Comparison of ENCODE assay signal across 8 cellular contexts in genomic region chr1:27435566-27436203, GRCh38. TPM values are rescaled to one million over a fixed set of nuclear protein-coding genes. Genes with fewer than 3 reads are reported as not detected.
DNase-seq lines count a peak whose midpoint lies in the region; ATAC-seq and TF ChIP-seq lines count a peak whose summit lies in the region.

No MANE protein-coding gene starts in this region.

- WGBS in prostate gland, result 56% methylated on average over 2 of the region's 2 CpGs

- H3K27me3 ChIP-seq in prostate gland (replicated peaks; ENCODE audit: insufficient read depth), result no peaks in the 10 kb centered on the region

- H3K4me3 ChIP-seq in GM08714 (ENCODE audit: low read length), result peak overlapping the region; percentile 3; the same call in 1 of the 2 replicates
- H3K4me3 ChIP-seq in prostate gland, result no peak overlapping the region

- no peaks in the 10 kb centered on the region for H3K9me3 ChIP-seq in prostate gland

- peak overlapping the region; percentile 36 for H3K27ac Mint-ChIP-seq in endothelial cell (ENCODE audit: unreplicated experiment)

- H3K4me1 ChIP-seq in prostate gland (replicated peaks), result peaks cover 14% of the 10 kb centered on the region

- H3K36me3 Mint-ChIP-seq in endothelial cell (ENCODE audit: low read depth, unreplicated experiment), result peaks cover 3% of the 10 kb centered on the region

- H3K4me1 Mint-ChIP-seq in endothelial cell (ENCODE audit: unreplicated experiment), result peaks cover 74% of the 10 kb centered on the region

- H3K9me3 Mint-ChIP-seq in endothelial cell (ENCODE audit: unreplicated experiment), result peaks cover 6% of the 10 kb centered on the region

- H3K36me3 ChIP-seq in prostate gland, result no peaks in the 10 kb centered on the region

- intact Hi-C loops in prostate gland (cut with DNase I), result no loop called here

- H3K4me3 Mint-ChIP-seq in endothelial cell (ENCODE audit: unreplicated experiment), result no peak overlapping the region

- H3K27me3 Mint-ChIP-seq in endothelial cell (ENCODE audit: unreplicated experiment), result peaks cover 6% of the 10 kb centered on the region

- TF ChIP-seq CTCF in endothelial cell (IDR thresholded peaks at IDR 0.05; ENCODE audit: unreplicated experiment), result no peak
- no peak for TF ChIP-seq CTCF in prostate gland (IDR thresholded peaks at IDR 0.05)

- ATAC-seq in GM19395 (IDR thresholded peaks at IDR 0.05; ENCODE audit: unreplicated experiment), result no peak

- DNase-seq in OCI-M1 (lab: John Stamatoyannopoulos, UW), result peak; percentile 75
- DNase-seq in endothelial cell (ENCODE audit: low spot score), result no peak
- DNase-seq in prostate gland (ENCODE audit: low spot score), result no peak
- no peak for DNase-seq in SW 1271 (lab: John Stamatoyannopoulos, UW)
- no peak for DNase-seq in cerebellar nuclear complex (lab: John Stamatoyannopoulos, UW)
- DNase-seq in NCI-H146 treated with DMSO at 0.1 percent for 48 hours (lab: John Stamatoyannopoulos, UW; ENCODE audit: unreplicated experiment), result no peak

- TF ChIP-seq POLR2A in prostate gland (IDR thresholded peaks at IDR 0.05), result no peak

- peak overlapping the region; percentile 60 to 72 for H3K27ac ChIP-seq in prostate gland

RNA-seq across cellular contexts. Expression of gene GPR3, which starts 43.3 kb away (rescaled TPM):
- total RNA-seq in endothelial cell (ENCODE audit: unreplicated experiment), result 2.4 TPM
- total RNA-seq in prostate gland, result under 1 TPM; 0.14 to 0.57 TPM

RNA-seq across cellular contexts. Expression of gene CD164L2, which starts 52.6 kb away (rescaled TPM):
- total RNA-seq in endothelial cell (ENCODE audit: unreplicated experiment) (0.72 TPM), prostate gland (1 to 10 TPM; 1.8 to 3.6 TPM)

RNA-seq across cellular contexts. Expression of gene WASF2, which starts 54.3 kb away (rescaled TPM):
- total RNA-seq in endothelial cell (ENCODE audit: unreplicated experiment) (272 TPM), prostate gland (10 to 100 TPM; 42.0 to 63.6 TPM)
